In the genomic region with DNA sequence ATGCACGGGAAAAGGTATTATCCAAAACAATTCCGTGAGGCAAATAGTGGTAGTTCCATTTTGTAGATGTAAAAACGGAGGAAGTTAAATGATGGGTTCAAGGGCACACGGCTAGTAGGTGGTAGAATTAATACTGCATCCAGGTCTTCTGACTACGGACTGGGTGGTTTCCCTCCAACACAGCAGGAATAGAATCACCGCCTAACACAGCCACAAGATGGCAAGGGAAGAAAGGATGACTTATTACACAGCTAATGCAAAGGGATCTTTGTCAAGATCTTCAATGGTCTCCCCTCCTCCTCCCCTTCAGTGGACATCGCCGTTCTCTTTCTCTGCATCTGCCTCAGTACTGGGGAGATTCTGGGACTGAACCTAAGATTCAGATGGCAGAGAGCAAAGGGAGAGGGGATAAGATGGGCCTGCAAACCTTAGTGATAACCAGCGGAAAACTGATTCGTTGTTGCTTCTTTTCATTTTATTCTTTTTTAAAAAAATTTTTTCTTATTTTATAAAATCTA, we compare ENCODE assay signal across 8 cellular contexts. TPM values are rescaled to one million over a fixed set of nuclear protein-coding genes. Genes with fewer than 3 reads are reported as not detected.
DNase-seq lines count a peak whose midpoint lies in the region; ATAC-seq and TF ChIP-seq lines count a peak whose summit lies in the region.

No MANE protein-coding gene starts in this region.

- H3K36me3 Mint-ChIP-seq in activated CD8-positive, alpha-beta T cell treated with anti-CD3 and anti-CD28 coated beads for 36 hours (ENCODE audit: low read depth) = peaks cover 26% of the 10 kb centered on the region

- TF ChIP-seq POLR2A in gastroesophageal sphincter (IDR thresholded peaks at IDR 0.05) = no peak

- peak overlapping the region; percentile 99 for H3K4me3 Mint-ChIP-seq in activated CD8-positive, alpha-beta T cell treated with anti-CD3 and anti-CD28 coated beads for 36 hours

- WGBS in gastroesophageal sphincter (ENCODE audit: low coverage in 1 of 2), 2 donors = 19 to 22% methylated on average over 8 to 9 of the region's 10 CpGs

- peaks cover 38% of the 10 kb centered on the region for H3K4me1 Mint-ChIP-seq in activated CD8-positive, alpha-beta T cell treated with anti-CD3 and anti-CD28 coated beads for 36 hours (ENCODE audit: low read depth)

- H3K27ac ChIP-seq in A673 (ENCODE audit: low read depth, low read length, poor library complexity, severe bottlenecking) (peak overlapping the region; percentile 93), gastroesophageal sphincter (peak overlapping the region; percentile 60 to 89 (median 83))

- H3K9me3 ChIP-seq in A673 (ENCODE audit: low read depth, low read length, poor library complexity, severe bottlenecking) (no peaks in the 10 kb centered on the region), gastroesophageal sphincter (no peaks in the 10 kb centered on the region)

- H3K36me3 ChIP-seq in A673 (ENCODE audit: insufficient read depth, low read length, poor library complexity, severe bottlenecking) (peaks cover 19% of the 10 kb centered on the region), gastroesophageal sphincter (peaks cover 0 to 17% of the 10 kb centered on the region in 2 donors)

- H3K4me1 ChIP-seq in A673 (ENCODE audit: insufficient read depth, low read length, poor library complexity, severe bottlenecking) (peaks cover 11% of the 10 kb centered on the region), gastroesophageal sphincter (peaks cover 0 to 33% (median 9%) of the 10 kb centered on the region in 3 donors)

- TSS peak; percentile 91 for BruUV-seq in A673 (replicated peaks; lab: Mats Ljungman, UMichigan)

- intact Hi-C loops in A673 (cut with micrococcal nuclease; ENCODE audit: unreplicated experiment) = loop anchor here (1.0 kb wide), 1 partner anchor 265 kb away; no protein-coding TSS in a partner anchor
- intact Hi-C loops in activated CD8-positive, alpha-beta T cell treated with anti-CD3 and anti-CD28 coated beads for 36 hours (cut with micrococcal nuclease) = loop anchor here (5.0 kb wide), 2 partner anchors 145 to 265 kb away; a partner anchor contains a TSS

- DNase-seq in A673 (ENCODE audit: low spot score) (peak; percentile 34), GM12865 (ENCODE audit: low read depth) (peak; percentile 56), NCI-H2081 treated with DMSO at 0.1 percent for 48 hours (lab: John Stamatoyannopoulos, UW) (peak; percentile 61), occipital lobe (lab: John Stamatoyannopoulos, UW) (peak; percentile 9)
- DNase-seq in activated CD8-positive, alpha-beta T cell treated with anti-CD3 and anti-CD28 coated beads for 36 hours = peak; percentile 60

- no peaks in the 10 kb centered on the region for H3K9me3 Mint-ChIP-seq in activated CD8-positive, alpha-beta T cell treated with anti-CD3 and anti-CD28 coated beads for 36 hours

- TF ChIP-seq CTCF in A673 (conservative IDR thresholded peaks at IDR 0.05; ENCODE audit: low read depth, low read length) (no peak), GM12865 (IDR thresholded peaks at IDR 0.05; ENCODE audit: insufficient read depth, low read depth, low read length, missing control alignments) (peak; percentile 6), gastroesophageal sphincter (IDR thresholded peaks at IDR 0.05) (no peak)
- TF ChIP-seq CTCF in activated CD8-positive, alpha-beta T cell treated with anti-CD3 and anti-CD28 coated beads for 36 hours (IDR thresholded peaks at IDR 0.05) = peak; percentile 29

- H3K27me3 Mint-ChIP-seq in activated CD8-positive, alpha-beta T cell treated with anti-CD3 and anti-CD28 coated beads for 36 hours = no peaks in the 10 kb centered on the region

- CTCF ChIA-PET in A673 (lab: Charles Lee) = interaction anchor here (0.7 kb wide), 1 partner anchor 550 kb away, joined by 3 read pairs; no protein-coding TSS in a partner anchor
- CTCF ChIA-PET in activated CD8-positive, alpha-beta T cell treated with anti-CD3 and anti-CD28 coated beads for 36 hours (lab: Charles Lee) = interaction anchor here (0.8 to 1.6 kb wide), 7 partner anchors 8 to 139 kb away, joined by 3 to 5 read pairs (median 4); no protein-coding TSS in a partner anchor

- peak overlapping the region; percentile 100 for H3K27ac Mint-ChIP-seq in activated CD8-positive, alpha-beta T cell treated with anti-CD3 and anti-CD28 coated beads for 36 hours

- ATAC-seq in HG02759 (IDR thresholded peaks at IDR 0.05; ENCODE audit: unreplicated experiment) = peak; percentile 48
- peak; percentile 70 for ATAC-seq in activated CD8-positive, alpha-beta T cell treated with anti-CD3 and anti-CD28 coated beads for 36 hours
- no peak for ATAC-seq in gastroesophageal sphincter
- no peak for ATAC-seq in HG02938 (IDR thresholded peaks at IDR 0.05; ENCODE audit: unreplicated experiment)

- H3K27me3 ChIP-seq in A673 (replicated peaks; ENCODE audit: insufficient read depth, low read depth, low read length, poor library complexity) = no peaks in the 10 kb centered on the region
- no peaks in the 10 kb centered on the region for H3K27me3 ChIP-seq in gastroesophageal sphincter

- POLR2A ChIA-PET in A673 (lab: Charles Lee; ENCODE audit: low non-redundant PET) = no interaction called here
- POLR2A ChIA-PET in activated CD8-positive, alpha-beta T cell treated with anti-CD3 and anti-CD28 coated beads for 36 hours (lab: Charles Lee) = interaction anchor here (0.6 to 2.0 kb wide), 7 partner anchors 11 to 144 kb away, joined by 3 to 7 read pairs (median 5); no protein-coding TSS in a partner anchor

- H3K4me3 ChIP-seq in A673 (ENCODE audit: low read depth, low read length, poor library complexity, severe bottlenecking) = peak overlapping the region; percentile 87
- peak overlapping the region; percentile 91 for H3K4me3 ChIP-seq in GM12865 (ENCODE audit: low read depth, low read length)
- peak overlapping the region; percentile 93 to 94 for H3K4me3 ChIP-seq in gastroesophageal sphincter

- no peak for TF ChIP-seq EP300 in gastroesophageal sphincter (IDR thresholded peaks at IDR 0.05)

RNA-seq across cellular contexts. Expression of a gene that starts 0.6 kb away (rescaled TPM):
- 56.8 and 59.8 TPM in 2 replicates for total RNA-seq in A673 (2021)
- total RNA-seq in activated CD8-positive, alpha-beta T cell treated with anti-CD3 and anti-CD28 coated beads for 36 hours = 10 to 100 TPM; 80.1 to 83.5 TPM
- 10 to 100 TPM; 16.5 to 29.3 (median 21.9) TPM for total RNA-seq in gastroesophageal sphincter
- total RNA-seq in occipital lobe = 47.9 TPM

Comparison
In these comparisons a context has a peak if more than half of its experiments do, and no peak if none do; other contexts are left out.
1. DNase-seq: peak in every context shown above with its lines; median percentile 61 in NCI-H2081 treated with DMSO at 0.1 percent for 48 hours; 60 in activated CD8-positive, alpha-beta T cell treated with anti-CD3 and anti-CD28 coated beads for 36 hours; 56 in GM12865; 34 in A673; 9 in occipital lobe.
2. CTCF ChIP-seq: peak in GM12865 (single experiment) and activated CD8-positive, alpha-beta T cell treated with anti-CD3 and anti-CD28 coated beads for 36 hours (single experiment); none in A673 (single experiment) and gastroesophageal sphincter (0 of 4).
3. ATAC-seq: peak in HG02759 (single experiment) and activated CD8-positive, alpha-beta T cell treated with anti-CD3 and anti-CD28 coated beads for 36 hours (single experiment); none in gastroesophageal sphincter (single experiment) and HG02938 (single experiment).
4. Peak in every context shown above with its lines, with median percentiles within 50 percentile points of each other: H3K4me3 ChIP-seq.